Comparison of ENCODE assay signal across 1 cellular context in the genomic region with DNA sequence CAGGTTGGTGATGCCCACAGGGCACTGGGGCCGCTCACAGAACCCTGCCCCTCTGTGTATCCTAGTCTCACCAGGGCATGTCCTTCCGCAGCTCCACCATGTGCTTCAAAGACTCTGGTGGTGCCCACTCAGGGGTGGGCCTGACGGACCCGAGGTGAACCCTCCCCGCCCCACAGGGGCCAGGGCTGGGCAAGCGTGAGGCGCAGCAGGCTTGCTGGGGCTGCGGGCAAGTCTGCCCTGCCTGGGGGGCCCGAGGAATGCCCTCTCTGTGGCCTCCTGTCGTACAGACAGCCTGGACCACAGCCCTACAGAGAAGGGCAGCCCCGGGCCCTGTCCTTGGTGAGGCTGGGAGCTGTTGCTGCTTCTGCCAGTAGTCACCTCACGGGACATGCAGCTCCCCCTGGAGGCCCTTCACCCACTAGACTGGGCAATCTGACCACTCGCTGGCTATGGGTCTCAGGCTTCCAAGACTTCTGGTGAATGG.
TF ChIP-seq lines count a peak whose summit lies in the region.

No MANE protein-coding gene starts in this region.

TF ChIP-seq in GM23338, 12 proteins besides CTCF, POLR2A, EP300 and RAD21 (continued from another document):
- TF ChIP-seq, protein P1, sequence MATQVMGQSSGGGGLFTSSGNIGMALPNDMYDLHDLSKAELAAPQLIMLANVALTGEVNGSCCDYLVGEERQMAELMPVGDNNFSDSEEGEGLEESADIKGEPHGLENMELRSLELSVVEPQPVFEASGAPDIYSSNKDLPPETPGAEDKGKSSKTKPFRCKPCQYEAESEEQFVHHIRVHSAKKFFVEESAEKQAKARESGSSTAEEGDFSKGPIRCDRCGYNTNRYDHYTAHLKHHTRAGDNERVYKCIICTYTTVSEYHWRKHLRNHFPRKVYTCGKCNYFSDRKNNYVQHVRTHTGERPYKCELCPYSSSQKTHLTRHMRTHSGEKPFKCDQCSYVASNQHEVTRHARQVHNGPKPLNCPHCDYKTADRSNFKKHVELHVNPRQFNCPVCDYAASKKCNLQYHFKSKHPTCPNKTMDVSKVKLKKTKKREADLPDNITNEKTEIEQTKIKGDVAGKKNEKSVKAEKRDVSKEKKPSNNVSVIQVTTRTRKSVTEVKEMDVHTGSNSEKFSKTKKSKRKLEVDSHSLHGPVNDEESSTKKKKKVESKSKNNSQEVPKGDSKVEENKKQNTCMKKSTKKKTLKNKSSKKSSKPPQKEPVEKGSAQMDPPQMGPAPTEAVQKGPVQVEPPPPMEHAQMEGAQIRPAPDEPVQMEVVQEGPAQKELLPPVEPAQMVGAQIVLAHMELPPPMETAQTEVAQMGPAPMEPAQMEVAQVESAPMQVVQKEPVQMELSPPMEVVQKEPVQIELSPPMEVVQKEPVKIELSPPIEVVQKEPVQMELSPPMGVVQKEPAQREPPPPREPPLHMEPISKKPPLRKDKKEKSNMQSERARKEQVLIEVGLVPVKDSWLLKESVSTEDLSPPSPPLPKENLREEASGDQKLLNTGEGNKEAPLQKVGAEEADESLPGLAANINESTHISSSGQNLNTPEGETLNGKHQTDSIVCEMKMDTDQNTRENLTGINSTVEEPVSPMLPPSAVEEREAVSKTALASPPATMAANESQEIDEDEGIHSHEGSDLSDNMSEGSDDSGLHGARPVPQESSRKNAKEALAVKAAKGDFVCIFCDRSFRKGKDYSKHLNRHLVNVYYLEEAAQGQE (IDR thresholded peaks at IDR 0.05; ENCODE audit: unreplicated experiment): no peak
- TF ChIP-seq NANOG (IDR thresholded peaks at IDR 0.05; ENCODE audit: borderline replicate concordance) (no peak), ZNF114 (CRISPR knock-in tag; IDR thresholded peaks at IDR 0.05) (no peak), JUNB (IDR thresholded peaks at IDR 0.05; ENCODE audit: unreplicated experiment) (no peak), POLR2AphosphoS5 (IDR thresholded peaks at IDR 0.05; ENCODE audit: low read depth) (no peak), CREB1 (CRISPR knock-in tag; IDR thresholded peaks at IDR 0.05; ENCODE audit: low read depth) (no peak)
- TF ChIP-seq, protein P2, sequence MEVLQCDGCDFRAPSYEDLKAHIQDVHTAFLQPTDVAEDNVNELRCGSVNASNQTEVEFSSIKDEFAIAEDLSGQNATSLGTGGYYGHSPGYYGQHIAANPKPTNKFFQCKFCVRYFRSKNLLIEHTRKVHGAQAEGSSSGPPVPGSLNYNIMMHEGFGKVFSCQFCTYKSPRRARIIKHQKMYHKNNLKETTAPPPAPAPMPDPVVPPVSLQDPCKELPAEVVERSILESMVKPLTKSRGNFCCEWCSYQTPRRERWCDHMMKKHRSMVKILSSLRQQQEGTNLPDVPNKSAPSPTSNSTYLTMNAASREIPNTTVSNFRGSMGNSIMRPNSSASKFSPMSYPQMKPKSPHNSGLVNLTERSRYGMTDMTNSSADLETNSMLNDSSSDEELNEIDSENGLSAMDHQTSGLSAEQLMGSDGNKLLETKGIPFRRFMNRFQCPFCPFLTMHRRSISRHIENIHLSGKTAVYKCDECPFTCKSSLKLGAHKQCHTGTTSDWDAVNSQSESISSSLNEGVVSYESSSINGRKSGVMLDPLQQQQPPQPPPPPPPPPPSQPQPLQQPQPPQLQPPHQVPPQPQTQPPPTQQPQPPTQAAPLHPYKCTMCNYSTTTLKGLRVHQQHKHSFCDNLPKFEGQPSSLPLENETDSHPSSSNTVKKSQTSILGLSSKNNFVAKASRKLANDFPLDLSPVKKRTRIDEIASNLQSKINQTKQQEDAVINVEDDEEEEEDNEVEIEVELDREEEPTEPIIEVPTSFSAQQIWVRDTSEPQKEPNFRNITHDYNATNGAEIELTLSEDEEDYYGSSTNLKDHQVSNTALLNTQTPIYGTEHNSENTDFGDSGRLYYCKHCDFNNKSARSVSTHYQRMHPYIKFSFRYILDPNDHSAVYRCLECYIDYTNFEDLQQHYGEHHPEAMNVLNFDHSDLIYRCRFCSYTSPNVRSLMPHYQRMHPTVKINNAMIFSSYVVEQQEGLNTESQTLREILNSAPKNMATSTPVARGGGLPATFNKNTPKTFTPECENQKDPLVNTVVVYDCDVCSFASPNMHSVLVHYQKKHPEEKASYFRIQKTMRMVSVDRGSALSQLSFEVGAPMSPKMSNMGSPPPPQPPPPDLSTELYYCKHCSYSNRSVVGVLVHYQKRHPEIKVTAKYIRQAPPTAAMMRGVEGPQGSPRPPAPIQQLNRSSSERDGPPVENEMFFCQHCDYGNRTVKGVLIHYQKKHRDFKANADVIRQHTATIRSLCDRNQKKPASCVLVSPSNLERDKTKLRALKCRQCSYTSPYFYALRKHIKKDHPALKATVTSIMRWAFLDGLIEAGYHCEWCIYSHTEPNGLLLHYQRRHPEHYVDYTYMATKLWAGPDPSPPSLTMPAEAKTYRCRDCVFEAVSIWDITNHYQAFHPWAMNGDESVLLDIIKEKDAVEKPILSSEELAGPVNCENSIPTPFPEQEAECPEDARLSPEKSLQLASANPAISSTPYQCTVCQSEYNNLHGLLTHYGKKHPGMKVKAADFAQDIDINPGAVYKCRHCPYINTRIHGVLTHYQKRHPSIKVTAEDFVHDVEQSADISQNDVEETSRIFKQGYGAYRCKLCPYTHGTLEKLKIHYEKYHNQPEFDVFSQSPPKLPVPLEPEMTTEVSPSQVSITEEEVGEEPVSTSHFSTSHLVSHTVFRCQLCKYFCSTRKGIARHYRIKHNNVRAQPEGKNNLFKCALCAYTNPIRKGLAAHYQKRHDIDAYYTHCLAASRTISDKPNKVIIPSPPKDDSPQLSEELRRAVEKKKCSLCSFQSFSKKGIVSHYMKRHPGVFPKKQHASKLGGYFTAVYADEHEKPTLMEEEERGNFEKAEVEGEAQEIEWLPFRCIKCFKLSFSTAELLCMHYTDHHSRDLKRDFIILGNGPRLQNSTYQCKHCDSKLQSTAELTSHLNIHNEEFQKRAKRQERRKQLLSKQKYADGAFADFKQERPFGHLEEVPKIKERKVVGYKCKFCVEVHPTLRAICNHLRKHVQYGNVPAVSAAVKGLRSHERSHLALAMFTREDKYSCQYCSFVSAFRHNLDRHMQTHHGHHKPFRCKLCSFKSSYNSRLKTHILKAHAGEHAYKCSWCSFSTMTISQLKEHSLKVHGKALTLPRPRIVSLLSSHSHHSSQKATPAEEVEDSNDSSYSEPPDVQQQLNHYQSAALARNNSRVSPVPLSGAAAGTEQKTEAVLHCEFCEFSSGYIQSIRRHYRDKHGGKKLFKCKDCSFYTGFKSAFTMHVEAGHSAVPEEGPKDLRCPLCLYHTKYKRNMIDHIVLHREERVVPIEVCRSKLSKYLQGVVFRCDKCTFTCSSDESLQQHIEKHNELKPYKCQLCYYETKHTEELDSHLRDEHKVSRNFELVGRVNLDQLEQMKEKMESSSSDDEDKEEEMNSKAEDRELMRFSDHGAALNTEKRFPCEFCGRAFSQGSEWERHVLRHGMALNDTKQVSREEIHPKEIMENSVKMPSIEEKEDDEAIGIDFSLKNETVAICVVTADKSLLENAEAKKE (CRISPR knock-in tag; IDR thresholded peaks at IDR 0.05): no peak
- TF ChIP-seq, protein P3, sequence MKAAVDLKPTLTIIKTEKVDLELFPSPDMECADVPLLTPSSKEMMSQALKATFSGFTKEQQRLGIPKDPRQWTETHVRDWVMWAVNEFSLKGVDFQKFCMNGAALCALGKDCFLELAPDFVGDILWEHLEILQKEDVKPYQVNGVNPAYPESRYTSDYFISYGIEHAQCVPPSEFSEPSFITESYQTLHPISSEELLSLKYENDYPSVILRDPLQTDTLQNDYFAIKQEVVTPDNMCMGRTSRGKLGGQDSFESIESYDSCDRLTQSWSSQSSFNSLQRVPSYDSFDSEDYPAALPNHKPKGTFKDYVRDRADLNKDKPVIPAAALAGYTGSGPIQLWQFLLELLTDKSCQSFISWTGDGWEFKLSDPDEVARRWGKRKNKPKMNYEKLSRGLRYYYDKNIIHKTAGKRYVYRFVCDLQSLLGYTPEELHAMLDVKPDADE (IDR thresholded peaks at IDR 0.05): no peak
